In genomic region chr11:10490032-10490397, GRCh38 we compare ENCODE assay signal across 12 cellular contexts. TPM values are rescaled to one million over a fixed set of nuclear protein-coding genes. Genes with fewer than 3 reads are reported as not detected.
A peak's percentile ranks its signal among the peaks of the same experiment; 100 is the strongest.
DNase-seq lines count a peak whose midpoint lies in the region; TF ChIP-seq lines count a peak whose summit lies in the region.
"Had no signal": no experiment of that assay in that cellular context is flagged by ENCODE, and none has a peak within 500 bp of the region (broad histone marks: within the 10 kb centered on the region; RNA-seq: fewer than 3 reads in every experiment).

No MANE protein-coding gene starts in this region.

- no peak for DNase-seq in activated naive CD4-positive, alpha-beta T cell (lab: John Stamatoyannopoulos, UW)
- DNase-seq in neural crest cell (ENCODE audit: low read depth, low spot score) (no peak), anterior cingulate cortex (lab: John Stamatoyannopoulos, UW) (no peak), testis (no peak), SHP77 treated with DMSO at 0.1 percent for 48 hours (lab: John Stamatoyannopoulos, UW) (no peak)
- DNase-seq: effector memory CD4-positive, alpha-beta T cell; SIG-M5; stimulated activated CD4-positive, alpha-beta T cell treated with anti-CD3 and anti-CD28 coated beads, Interleukin-12 subunit alpha, Interleukin-12 subunit beta, amount 100 ng/mL, for 4 hours had no signal

- TF ChIP-seq CTCF in neural crest cell (conservative IDR thresholded peaks at IDR 0.05) (no peak), testis (IDR thresholded peaks at IDR 0.05) (no peak)

- intact Hi-C loops in testis (cut with DNase I; ENCODE audit: low total_unique reads), result no loop called here

- peaks cover 12% of the 10 kb centered on the region for H3K36me3 Mint-ChIP-seq in activated naive CD4-positive, alpha-beta T cell treated with anti-CD3 and anti-CD28 coated beads, Interleukin-2, amount 50 U/mL, for 24 hours
- peaks cover 2% of the 10 kb centered on the region for H3K36me3 Mint-ChIP-seq in neural crest cell (ENCODE audit: low read depth)

- no peak overlapping the region for H3K4me3 Mint-ChIP-seq in activated naive CD4-positive, alpha-beta T cell treated with anti-CD3 and anti-CD28 coated beads, Interleukin-2, amount 50 U/mL, for 24 hours
- H3K4me3 Mint-ChIP-seq in neural crest cell, result no peak overlapping the region

- H3K9me3 ChIP-seq in testis, result no peaks in the 10 kb centered on the region
- H3K9me3 ChIP-seq: BLaER1 had no signal

- H3K9me3 Mint-ChIP-seq in activated naive CD4-positive, alpha-beta T cell treated with anti-CD3 and anti-CD28 coated beads, Interleukin-2, amount 50 U/mL, for 24 hours, result no peaks in the 10 kb centered on the region
- peaks cover 3% of the 10 kb centered on the region for H3K9me3 Mint-ChIP-seq in neural crest cell

- H3K36me3 ChIP-seq in urinary bladder (ENCODE audit: insufficient read depth), result no peaks in the 10 kb centered on the region
- no peaks in the 10 kb centered on the region for H3K36me3 ChIP-seq in testis (ENCODE audit: low read depth, missing control alignments)

- no peaks in the 10 kb centered on the region for H3K27me3 ChIP-seq in testis
- H3K27me3 ChIP-seq: BLaER1 had no signal

- H3K27ac ChIP-seq in cingulate gyrus (ENCODE audit: low read depth, low read length) (peak overlapping the region; percentile 92), urinary bladder (ENCODE audit: low read depth) (peak overlapping the region; percentile 24), testis (peak overlapping the region in 1 of 2 donors; percentile 50)
- H3K27ac ChIP-seq: BLaER1 had no signal

- H3K4me3 ChIP-seq in urinary bladder (ENCODE audit: low read depth, low read length) (no peak overlapping the region), testis (no peak overlapping the region)
- H3K4me3 ChIP-seq: BLaER1 had no signal

- H3K27ac Mint-ChIP-seq in activated naive CD4-positive, alpha-beta T cell treated with anti-CD3 and anti-CD28 coated beads, Interleukin-2, amount 50 U/mL, for 24 hours, result peak overlapping the region; percentile 83
- peak overlapping the region; percentile 76 for H3K27ac Mint-ChIP-seq in neural crest cell (ENCODE audit: unreplicated experiment)

- WGBS in urinary bladder, result 93% methylated on average over 5 of the region's 5 CpGs
- WGBS in testis, 2 donors, result 83 to 95% methylated on average over 5 of the region's 5 CpGs

- no peak for TF ChIP-seq POLR2A in testis (IDR thresholded peaks at IDR 0.05)

- no peaks in the 10 kb centered on the region for H3K27me3 Mint-ChIP-seq in activated naive CD4-positive, alpha-beta T cell treated with anti-CD3 and anti-CD28 coated beads, Interleukin-2, amount 50 U/mL, for 24 hours
- H3K27me3 Mint-ChIP-seq in neural crest cell (ENCODE audit: low read depth), result no peaks in the 10 kb centered on the region

- peaks cover 15% of the 10 kb centered on the region for H3K4me1 Mint-ChIP-seq in activated naive CD4-positive, alpha-beta T cell treated with anti-CD3 and anti-CD28 coated beads, Interleukin-2, amount 50 U/mL, for 24 hours
- peaks cover 23% of the 10 kb centered on the region for H3K4me1 Mint-ChIP-seq in neural crest cell

- H3K4me1 ChIP-seq in urinary bladder (ENCODE audit: insufficient read depth) (no peaks in the 10 kb centered on the region), testis (peaks cover 9% of the 10 kb centered on the region)
- H3K4me1 ChIP-seq: BLaER1 had no signal

RNA-seq across cellular contexts. Expression of gene AMPD3, which starts 35.0 kb away (rescaled TPM):
- 1.8 and 2.2 TPM in 2 replicates for total RNA-seq in neural crest cell
- total RNA-seq in urinary bladder, result 5.2 TPM
- 2.4 TPM for polyA plus RNA-seq in urinary bladder
- 10 to 100 TPM; 10.9 to 13.4 TPM for total RNA-seq in testis
- polyA plus RNA-seq in testis (ENCODE audit: insufficient read depth, low read depth, low replicate concordance), result 5.5 TPM

RNA-seq across cellular contexts. Expression of gene RNF141, which starts 51.0 kb away (rescaled TPM):
- total RNA-seq in neural crest cell (30.7 and 33.0 TPM in 2 replicates), urinary bladder (52.0 TPM), testis (10 to 100 TPM; 63.1 to 91.3 TPM)
- polyA plus RNA-seq in urinary bladder (16.4 TPM), testis (ENCODE audit: insufficient read depth, low read depth, low replicate concordance) (172 TPM)
